ENCODE assay signal across 1 cellular context in the genomic region with DNA sequence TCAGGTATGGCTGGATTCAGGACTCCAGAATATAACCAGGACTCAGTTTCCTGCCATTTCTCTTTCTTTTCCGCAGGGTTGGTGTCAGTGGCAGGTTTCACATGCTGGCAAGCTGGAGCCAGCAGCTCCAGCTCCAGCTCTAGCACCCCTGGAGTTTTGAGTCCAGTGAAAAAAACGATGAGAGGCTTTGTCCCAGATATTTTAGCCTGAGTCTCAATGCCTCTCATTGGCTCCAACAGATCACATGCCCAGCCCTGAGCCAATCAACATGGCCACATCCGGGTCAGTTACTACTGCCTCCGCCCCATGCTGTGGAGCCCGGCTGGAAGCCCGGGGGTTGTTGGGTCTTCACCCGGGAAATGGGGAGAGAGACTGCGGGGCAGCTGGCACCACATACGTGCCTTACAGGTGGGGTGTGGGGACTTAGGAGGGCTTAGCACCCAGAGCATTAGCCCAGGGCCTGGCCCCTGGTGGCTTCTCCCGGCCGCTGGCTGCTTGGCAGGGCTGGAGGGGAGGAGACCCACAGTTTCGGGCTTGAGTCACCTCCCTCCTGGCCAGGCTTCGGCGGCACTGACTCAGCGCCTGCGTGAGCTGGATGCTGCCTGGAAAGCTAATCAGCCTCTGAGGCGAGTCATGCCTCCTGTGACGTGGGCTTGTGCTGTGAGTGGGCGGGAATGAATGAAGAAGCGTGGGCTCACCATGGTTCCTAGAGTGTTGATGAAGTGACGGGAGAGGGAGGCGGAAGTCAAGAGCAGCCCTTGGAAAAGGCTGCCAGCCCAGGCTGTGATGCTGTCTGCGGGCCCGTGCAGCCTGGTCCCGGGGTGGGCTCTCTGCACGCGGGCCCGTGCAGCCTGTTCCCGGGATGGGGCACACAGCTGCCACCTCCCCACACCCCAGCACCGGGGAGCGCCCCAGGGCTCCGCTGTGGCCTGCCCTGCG.
TF ChIP-seq lines count a peak whose summit lies in the region.

No MANE protein-coding gene starts in this region.

TF ChIP-seq in HepG2, 621 proteins besides CTCF, POLR2A, EP300 and RAD21 (continued from another document and continues in another):
- TF ChIP-seq, protein P1, sequence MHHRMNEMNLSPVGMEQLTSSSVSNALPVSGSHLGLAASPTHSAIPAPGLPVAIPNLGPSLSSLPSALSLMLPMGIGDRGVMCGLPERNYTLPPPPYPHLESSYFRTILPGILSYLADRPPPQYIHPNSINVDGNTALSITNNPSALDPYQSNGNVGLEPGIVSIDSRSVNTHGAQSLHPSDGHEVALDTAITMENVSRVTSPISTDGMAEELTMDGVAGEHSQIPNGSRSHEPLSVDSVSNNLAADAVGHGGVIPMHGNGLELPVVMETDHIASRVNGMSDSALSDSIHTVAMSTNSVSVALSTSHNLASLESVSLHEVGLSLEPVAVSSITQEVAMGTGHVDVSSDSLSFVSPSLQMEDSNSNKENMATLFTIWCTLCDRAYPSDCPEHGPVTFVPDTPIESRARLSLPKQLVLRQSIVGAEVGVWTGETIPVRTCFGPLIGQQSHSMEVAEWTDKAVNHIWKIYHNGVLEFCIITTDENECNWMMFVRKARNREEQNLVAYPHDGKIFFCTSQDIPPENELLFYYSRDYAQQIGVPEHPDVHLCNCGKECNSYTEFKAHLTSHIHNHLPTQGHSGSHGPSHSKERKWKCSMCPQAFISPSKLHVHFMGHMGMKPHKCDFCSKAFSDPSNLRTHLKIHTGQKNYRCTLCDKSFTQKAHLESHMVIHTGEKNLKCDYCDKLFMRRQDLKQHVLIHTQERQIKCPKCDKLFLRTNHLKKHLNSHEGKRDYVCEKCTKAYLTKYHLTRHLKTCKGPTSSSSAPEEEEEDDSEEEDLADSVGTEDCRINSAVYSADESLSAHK (CRISPR knock-in tag; IDR thresholded peaks at IDR 0.05; ENCODE audit: borderline replicate concordance): no peak
- TF ChIP-seq, protein P2, sequence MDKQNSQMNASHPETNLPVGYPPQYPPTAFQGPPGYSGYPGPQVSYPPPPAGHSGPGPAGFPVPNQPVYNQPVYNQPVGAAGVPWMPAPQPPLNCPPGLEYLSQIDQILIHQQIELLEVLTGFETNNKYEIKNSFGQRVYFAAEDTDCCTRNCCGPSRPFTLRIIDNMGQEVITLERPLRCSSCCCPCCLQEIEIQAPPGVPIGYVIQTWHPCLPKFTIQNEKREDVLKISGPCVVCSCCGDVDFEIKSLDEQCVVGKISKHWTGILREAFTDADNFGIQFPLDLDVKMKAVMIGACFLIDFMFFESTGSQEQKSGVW (CRISPR knock-in tag; IDR thresholded peaks at IDR 0.05; ENCODE audit: borderline replicate concordance): no peak
- 0 out of 2 replicates have a peak, but pooled peaks have one; percentile 13 for TF ChIP-seq TOPORS (CRISPR knock-in tag; IDR thresholded peaks at IDR 0.05)
- no peak for TF ChIP-seq EED (CRISPR knock-in tag; IDR thresholded peaks at IDR 0.05)
- TF ChIP-seq, protein P3, sequence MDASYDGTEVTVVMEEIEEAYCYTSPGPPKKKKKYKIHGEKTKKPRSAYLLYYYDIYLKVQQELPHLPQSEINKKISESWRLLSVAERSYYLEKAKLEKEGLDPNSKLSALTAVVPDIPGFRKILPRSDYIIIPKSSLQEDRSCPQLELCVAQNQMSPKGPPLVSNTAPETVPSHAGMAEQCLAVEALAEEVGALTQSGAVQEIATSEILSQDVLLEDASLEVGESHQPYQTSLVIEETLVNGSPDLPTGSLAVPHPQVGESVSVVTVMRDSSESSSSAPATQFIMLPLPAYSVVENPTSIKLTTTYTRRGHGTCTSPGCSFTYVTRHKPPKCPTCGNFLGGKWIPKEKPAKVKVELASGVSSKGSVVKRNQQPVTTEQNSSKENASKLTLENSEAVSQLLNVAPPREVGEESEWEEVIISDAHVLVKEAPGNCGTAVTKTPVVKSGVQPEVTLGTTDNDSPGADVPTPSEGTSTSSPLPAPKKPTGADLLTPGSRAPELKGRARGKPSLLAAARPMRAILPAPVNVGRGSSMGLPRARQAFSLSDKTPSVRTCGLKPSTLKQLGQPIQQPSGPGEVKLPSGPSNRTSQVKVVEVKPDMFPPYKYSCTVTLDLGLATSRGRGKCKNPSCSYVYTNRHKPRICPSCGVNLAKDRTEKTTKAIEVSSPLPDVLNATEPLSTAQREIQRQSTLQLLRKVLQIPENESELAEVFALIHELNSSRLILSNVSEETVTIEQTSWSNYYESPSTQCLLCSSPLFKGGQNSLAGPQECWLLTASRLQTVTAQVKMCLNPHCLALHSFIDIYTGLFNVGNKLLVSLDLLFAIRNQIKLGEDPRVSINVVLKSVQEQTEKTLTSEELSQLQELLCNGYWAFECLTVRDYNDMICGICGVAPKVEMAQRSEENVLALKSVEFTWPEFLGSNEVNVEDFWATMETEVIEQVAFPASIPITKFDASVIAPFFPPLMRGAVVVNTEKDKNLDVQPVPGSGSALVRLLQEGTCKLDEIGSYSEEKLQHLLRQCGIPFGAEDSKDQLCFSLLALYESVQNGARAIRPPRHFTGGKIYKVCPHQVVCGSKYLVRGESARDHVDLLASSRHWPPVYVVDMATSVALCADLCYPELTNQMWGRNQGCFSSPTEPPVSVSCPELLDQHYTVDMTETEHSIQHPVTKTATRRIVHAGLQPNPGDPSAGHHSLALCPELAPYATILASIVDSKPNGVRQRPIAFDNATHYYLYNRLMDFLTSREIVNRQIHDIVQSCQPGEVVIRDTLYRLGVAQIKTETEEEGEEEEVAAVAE (CRISPR knock-in tag; IDR thresholded peaks at IDR 0.05; ENCODE audit: borderline replicate concordance): peak; percentile 80
- TF ChIP-seq, protein P4, sequence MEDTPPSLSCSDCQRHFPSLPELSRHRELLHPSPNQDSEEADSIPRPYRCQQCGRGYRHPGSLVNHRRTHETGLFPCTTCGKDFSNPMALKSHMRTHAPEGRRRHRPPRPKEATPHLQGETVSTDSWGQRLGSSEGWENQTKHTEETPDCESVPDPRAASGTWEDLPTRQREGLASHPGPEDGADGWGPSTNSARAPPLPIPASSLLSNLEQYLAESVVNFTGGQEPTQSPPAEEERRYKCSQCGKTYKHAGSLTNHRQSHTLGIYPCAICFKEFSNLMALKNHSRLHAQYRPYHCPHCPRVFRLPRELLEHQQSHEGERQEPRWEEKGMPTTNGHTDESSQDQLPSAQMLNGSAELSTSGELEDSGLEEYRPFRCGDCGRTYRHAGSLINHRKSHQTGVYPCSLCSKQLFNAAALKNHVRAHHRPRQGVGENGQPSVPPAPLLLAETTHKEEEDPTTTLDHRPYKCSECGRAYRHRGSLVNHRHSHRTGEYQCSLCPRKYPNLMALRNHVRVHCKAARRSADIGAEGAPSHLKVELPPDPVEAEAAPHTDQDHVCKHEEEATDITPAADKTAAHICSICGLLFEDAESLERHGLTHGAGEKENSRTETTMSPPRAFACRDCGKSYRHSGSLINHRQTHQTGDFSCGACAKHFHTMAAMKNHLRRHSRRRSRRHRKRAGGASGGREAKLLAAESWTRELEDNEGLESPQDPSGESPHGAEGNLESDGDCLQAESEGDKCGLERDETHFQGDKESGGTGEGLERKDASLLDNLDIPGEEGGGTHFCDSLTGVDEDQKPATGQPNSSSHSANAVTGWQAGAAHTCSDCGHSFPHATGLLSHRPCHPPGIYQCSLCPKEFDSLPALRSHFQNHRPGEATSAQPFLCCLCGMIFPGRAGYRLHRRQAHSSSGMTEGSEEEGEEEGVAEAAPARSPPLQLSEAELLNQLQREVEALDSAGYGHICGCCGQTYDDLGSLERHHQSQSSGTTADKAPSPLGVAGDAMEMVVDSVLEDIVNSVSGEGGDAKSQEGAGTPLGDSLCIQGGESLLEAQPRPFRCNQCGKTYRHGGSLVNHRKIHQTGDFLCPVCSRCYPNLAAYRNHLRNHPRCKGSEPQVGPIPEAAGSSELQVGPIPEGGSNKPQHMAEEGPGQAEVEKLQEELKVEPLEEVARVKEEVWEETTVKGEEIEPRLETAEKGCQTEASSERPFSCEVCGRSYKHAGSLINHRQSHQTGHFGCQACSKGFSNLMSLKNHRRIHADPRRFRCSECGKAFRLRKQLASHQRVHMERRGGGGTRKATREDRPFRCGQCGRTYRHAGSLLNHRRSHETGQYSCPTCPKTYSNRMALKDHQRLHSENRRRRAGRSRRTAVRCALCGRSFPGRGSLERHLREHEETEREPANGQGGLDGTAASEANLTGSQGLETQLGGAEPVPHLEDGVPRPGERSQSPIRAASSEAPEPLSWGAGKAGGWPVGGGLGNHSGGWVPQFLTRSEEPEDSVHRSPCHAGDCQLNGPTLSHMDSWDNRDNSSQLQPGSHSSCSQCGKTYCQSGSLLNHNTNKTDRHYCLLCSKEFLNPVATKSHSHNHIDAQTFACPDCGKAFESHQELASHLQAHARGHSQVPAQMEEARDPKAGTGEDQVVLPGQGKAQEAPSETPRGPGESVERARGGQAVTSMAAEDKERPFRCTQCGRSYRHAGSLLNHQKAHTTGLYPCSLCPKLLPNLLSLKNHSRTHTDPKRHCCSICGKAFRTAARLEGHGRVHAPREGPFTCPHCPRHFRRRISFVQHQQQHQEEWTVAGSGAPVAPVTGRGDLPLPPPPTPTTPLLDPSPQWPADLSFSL (CRISPR knock-in tag; IDR thresholded peaks at IDR 0.05): no peak
- TF ChIP-seq, protein P5, sequence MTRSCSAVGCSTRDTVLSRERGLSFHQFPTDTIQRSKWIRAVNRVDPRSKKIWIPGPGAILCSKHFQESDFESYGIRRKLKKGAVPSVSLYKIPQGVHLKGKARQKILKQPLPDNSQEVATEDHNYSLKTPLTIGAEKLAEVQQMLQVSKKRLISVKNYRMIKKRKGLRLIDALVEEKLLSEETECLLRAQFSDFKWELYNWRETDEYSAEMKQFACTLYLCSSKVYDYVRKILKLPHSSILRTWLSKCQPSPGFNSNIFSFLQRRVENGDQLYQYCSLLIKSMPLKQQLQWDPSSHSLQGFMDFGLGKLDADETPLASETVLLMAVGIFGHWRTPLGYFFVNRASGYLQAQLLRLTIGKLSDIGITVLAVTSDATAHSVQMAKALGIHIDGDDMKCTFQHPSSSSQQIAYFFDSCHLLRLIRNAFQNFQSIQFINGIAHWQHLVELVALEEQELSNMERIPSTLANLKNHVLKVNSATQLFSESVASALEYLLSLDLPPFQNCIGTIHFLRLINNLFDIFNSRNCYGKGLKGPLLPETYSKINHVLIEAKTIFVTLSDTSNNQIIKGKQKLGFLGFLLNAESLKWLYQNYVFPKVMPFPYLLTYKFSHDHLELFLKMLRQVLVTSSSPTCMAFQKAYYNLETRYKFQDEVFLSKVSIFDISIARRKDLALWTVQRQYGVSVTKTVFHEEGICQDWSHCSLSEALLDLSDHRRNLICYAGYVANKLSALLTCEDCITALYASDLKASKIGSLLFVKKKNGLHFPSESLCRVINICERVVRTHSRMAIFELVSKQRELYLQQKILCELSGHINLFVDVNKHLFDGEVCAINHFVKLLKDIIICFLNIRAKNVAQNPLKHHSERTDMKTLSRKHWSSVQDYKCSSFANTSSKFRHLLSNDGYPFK (CRISPR knock-in tag; IDR thresholded peaks at IDR 0.05; ENCODE audit: borderline replicate concordance): peak; percentile 70; the same call in 1 of the 2 replicates
- TF ChIP-seq, protein P6, sequence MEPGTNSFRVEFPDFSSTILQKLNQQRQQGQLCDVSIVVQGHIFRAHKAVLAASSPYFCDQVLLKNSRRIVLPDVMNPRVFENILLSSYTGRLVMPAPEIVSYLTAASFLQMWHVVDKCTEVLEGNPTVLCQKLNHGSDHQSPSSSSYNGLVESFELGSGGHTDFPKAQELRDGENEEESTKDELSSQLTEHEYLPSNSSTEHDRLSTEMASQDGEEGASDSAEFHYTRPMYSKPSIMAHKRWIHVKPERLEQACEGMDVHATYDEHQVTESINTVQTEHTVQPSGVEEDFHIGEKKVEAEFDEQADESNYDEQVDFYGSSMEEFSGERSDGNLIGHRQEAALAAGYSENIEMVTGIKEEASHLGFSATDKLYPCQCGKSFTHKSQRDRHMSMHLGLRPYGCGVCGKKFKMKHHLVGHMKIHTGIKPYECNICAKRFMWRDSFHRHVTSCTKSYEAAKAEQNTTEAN (CRISPR knock-in tag; conservative IDR thresholded peaks at IDR 0.05): peak; percentile 58; the same call in 1 of the 2 replicates
- TF ChIP-seq KLF11 (CRISPR knock-in tag; IDR thresholded peaks at IDR 0.05): peak; percentile 74; the same call in 1 of the 2 replicates
- TF ChIP-seq TRIM24 (CRISPR knock-in tag; IDR thresholded peaks at IDR 0.05): no peak
- TF ChIP-seq ZNF510 (CRISPR knock-in tag; IDR thresholded peaks at IDR 0.05; ENCODE audit: low read depth): peak; percentile 71; the same call in 1 of the 2 replicates
- no peak for TF ChIP-seq NCOR1 (IDR thresholded peaks at IDR 0.05; ENCODE audit: borderline replicate concordance, low read length)
- TF ChIP-seq, protein P7, sequence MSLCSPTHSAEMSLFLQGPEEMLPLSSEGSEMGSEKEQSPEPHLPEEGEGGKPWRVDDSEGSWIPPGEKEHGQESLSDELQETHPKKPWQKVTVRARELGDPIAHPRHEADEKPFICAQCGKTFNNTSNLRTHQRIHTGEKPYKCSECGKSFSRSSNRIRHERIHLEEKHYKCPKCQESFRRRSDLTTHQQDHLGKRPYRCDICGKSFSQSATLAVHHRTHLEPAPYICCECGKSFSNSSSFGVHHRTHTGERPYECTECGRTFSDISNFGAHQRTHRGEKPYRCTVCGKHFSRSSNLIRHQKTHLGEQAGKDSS (CRISPR knock-in tag; IDR thresholded peaks at IDR 0.05; ENCODE audit: borderline replicate concordance, low read depth): no peak; the same call in 1 of the 2 replicates
- no peak for TF ChIP-seq MIXL1 (CRISPR knock-in tag; IDR thresholded peaks at IDR 0.05)
- TF ChIP-seq ZNF83 (CRISPR knock-in tag; IDR thresholded peaks at IDR 0.05; ENCODE audit: borderline replicate concordance): no peak
- TF ChIP-seq, protein P8, sequence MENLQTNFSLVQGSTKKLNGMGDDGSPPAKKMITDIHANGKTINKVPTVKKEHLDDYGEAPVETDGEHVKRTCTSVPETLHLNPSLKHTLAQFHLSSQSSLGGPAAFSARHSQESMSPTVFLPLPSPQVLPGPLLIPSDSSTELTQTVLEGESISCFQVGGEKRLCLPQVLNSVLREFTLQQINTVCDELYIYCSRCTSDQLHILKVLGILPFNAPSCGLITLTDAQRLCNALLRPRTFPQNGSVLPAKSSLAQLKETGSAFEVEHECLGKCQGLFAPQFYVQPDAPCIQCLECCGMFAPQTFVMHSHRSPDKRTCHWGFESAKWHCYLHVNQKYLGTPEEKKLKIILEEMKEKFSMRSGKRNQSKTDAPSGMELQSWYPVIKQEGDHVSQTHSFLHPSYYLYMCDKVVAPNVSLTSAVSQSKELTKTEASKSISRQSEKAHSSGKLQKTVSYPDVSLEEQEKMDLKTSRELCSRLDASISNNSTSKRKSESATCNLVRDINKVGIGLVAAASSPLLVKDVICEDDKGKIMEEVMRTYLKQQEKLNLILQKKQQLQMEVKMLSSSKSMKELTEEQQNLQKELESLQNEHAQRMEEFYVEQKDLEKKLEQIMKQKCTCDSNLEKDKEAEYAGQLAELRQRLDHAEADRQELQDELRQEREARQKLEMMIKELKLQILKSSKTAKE (CRISPR knock-in tag; IDR thresholded peaks at IDR 0.05; ENCODE audit: borderline replicate concordance): no peak
- TF ChIP-seq ASH2L (IDR thresholded peaks at IDR 0.05; ENCODE audit: insufficient read length, low read depth, low read length): peak; percentile 66
- 0 out of 2 replicates have a peak, but pooled peaks have one; percentile 66 for TF ChIP-seq ZBTB8A (CRISPR knock-in tag; IDR thresholded peaks at IDR 0.05; ENCODE audit: borderline replicate concordance, low read depth)
- TF ChIP-seq, protein P9, sequence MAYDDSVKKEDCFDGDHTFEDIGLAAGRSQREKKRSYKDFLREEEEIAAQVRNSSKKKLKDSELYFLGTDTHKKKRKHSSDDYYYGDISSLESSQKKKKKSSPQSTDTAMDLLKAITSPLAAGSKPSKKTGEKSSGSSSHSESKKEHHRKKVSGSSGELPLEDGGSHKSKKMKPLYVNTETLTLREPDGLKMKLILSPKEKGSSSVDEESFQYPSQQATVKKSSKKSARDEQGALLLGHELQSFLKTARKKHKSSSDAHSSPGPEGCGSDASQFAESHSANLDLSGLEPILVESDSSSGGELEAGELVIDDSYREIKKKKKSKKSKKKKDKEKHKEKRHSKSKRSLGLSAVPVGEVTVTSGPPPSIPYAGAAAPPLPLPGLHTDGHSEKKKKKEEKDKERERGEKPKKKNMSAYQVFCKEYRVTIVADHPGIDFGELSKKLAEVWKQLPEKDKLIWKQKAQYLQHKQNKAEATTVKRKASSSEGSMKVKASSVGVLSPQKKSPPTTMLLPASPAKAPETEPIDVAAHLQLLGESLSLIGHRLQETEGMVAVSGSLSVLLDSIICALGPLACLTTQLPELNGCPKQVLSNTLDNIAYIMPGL (CRISPR knock-in tag; IDR thresholded peaks at IDR 0.05; ENCODE audit: borderline replicate concordance in 1 of 2, low read depth in 1 of 2): peak in 1 of 2 experiments; percentile 72; a peak in 2 of 4 replicates
